ENCODE assay signal across 15 cellular contexts in genomic region chr2:86613515-86613914, GRCh38. TPM values are rescaled to one million over a fixed set of nuclear protein-coding genes. Genes with fewer than 3 reads are reported as not detected.
DNase-seq lines count a peak whose midpoint lies in the region; ATAC-seq and TF ChIP-seq lines count a peak whose summit lies in the region.
"Had no signal": no experiment of that assay in that cellular context is flagged by ENCODE, and none has a peak within 500 bp of the region (broad histone marks: within the 10 kb centered on the region; RNA-seq: fewer than 3 reads in every experiment).

No MANE protein-coding gene starts in this region.

- H3K27me3 ChIP-seq in left ventricle myocardium inferior (ENCODE audit: low read depth): no peaks in the 10 kb centered on the region
- no peaks in the 10 kb centered on the region for H3K27me3 ChIP-seq in CD8-positive, alpha-beta T cell (ENCODE audit: insufficient read depth, low read length)
- H3K27me3 ChIP-seq: BLaER1 treated with 17β-estradiol and CSF1 and Interleukin-3, amounts not matched to agents 10 nM and 100 nM had no signal

- no peaks in the 10 kb centered on the region for H3K9me3 Mint-ChIP-seq in activated CD4-positive, alpha-beta T cell treated with anti-CD3 and anti-CD28 coated beads, Interleukin-2, amount 10 ng/mL, durations not matched to agents 24 days and 14 days
- no peaks in the 10 kb centered on the region for H3K9me3 Mint-ChIP-seq in CD8-positive, alpha-beta T cell
- no peaks in the 10 kb centered on the region for H3K9me3 Mint-ChIP-seq in activated naive CD8-positive, alpha-beta T cell treated with anti-CD3 and anti-CD28 coated beads, Interleukin-2, amount 50 U/mL, for 24 hours
- no peaks in the 10 kb centered on the region for H3K9me3 Mint-ChIP-seq in stimulated activated memory B cell treated with anti-CD40 and anti-IgM and Interleukin-4, amounts not matched to agents 10 μg/mL and 1 μg/mL and 100 μg/mL, for 72 hours

- intact Hi-C loops in activated CD4-positive, alpha-beta T cell treated with anti-CD3 and anti-CD28 coated beads, Interleukin-2, amount 10 ng/mL, durations not matched to agents 24 days and 14 days (cut with micrococcal nuclease): no loop called here
- intact Hi-C loops in left ventricle myocardium inferior (cut with micrococcal nuclease): no loop called here
- intact Hi-C loops in cardiac septum (cut with DNase I): no loop called here
- intact Hi-C loops in CD8-positive, alpha-beta T cell (cut with DNase I, micrococcal nuclease): no loop called here

- H3K27ac ChIP-seq in left ventricle myocardium inferior (replicated peaks): peak overlapping the region; percentile 5
- no peak overlapping the region for H3K27ac ChIP-seq in CD8-positive, alpha-beta T cell (ENCODE audit: low read depth, low read length)
- H3K27ac ChIP-seq: BLaER1 treated with 17β-estradiol and CSF1 and Interleukin-3, amounts not matched to agents 10 nM and 100 nM; GM23248; HL-60 had no signal

- ATAC-seq in CD8-positive, alpha-beta T cell: no peak
- peak; percentile 63 for ATAC-seq in activated naive CD8-positive, alpha-beta T cell treated with anti-CD3 and anti-CD28 coated beads, Interleukin-2, amount 50 U/mL, for 24 hours
- no peak for ATAC-seq in stimulated activated memory B cell treated with anti-CD40 and anti-IgM and Interleukin-4, amounts not matched to agents 10 μg/mL and 1 μg/mL and 100 μg/mL, for 72 hours
- ATAC-seq: GM12878, HCT116 had no signal

- H3K36me3 ChIP-seq in left ventricle myocardium inferior: peaks cover 88% of the 10 kb centered on the region
- H3K36me3 ChIP-seq in CD8-positive, alpha-beta T cell (ENCODE audit: insufficient read depth, low read length): peaks cover 12% of the 10 kb centered on the region

- H3K27ac Mint-ChIP-seq in activated CD4-positive, alpha-beta T cell treated with anti-CD3 and anti-CD28 coated beads, Interleukin-2, amount 10 ng/mL, durations not matched to agents 24 days and 14 days: no peak overlapping the region
- H3K27ac Mint-ChIP-seq in CD8-positive, alpha-beta T cell: peak overlapping the region; percentile 33
- H3K27ac Mint-ChIP-seq in activated naive CD8-positive, alpha-beta T cell treated with anti-CD3 and anti-CD28 coated beads, Interleukin-2, amount 50 U/mL, for 24 hours: no peak overlapping the region
- no peak overlapping the region for H3K27ac Mint-ChIP-seq in stimulated activated memory B cell treated with anti-CD40 and anti-IgM and Interleukin-4, amounts not matched to agents 10 μg/mL and 1 μg/mL and 100 μg/mL, for 72 hours

- peaks cover 19% of the 10 kb centered on the region for H3K4me1 Mint-ChIP-seq in activated CD4-positive, alpha-beta T cell treated with anti-CD3 and anti-CD28 coated beads, Interleukin-2, amount 10 ng/mL, durations not matched to agents 24 days and 14 days
- H3K4me1 Mint-ChIP-seq in CD8-positive, alpha-beta T cell (ENCODE audit: low read depth): peaks cover 55% of the 10 kb centered on the region
- peaks cover 24% of the 10 kb centered on the region for H3K4me1 Mint-ChIP-seq in activated naive CD8-positive, alpha-beta T cell treated with anti-CD3 and anti-CD28 coated beads, Interleukin-2, amount 50 U/mL, for 24 hours
- H3K4me1 Mint-ChIP-seq in stimulated activated memory B cell treated with anti-CD40 and anti-IgM and Interleukin-4, amounts not matched to agents 10 μg/mL and 1 μg/mL and 100 μg/mL, for 72 hours: peaks cover 10% of the 10 kb centered on the region

- peaks cover 51% of the 10 kb centered on the region for H3K4me1 ChIP-seq in left ventricle myocardium inferior
- H3K4me1 ChIP-seq in CD8-positive, alpha-beta T cell (ENCODE audit: insufficient read depth, low read length): no peaks in the 10 kb centered on the region

- POLR2A ChIA-PET in CD8-positive, alpha-beta T cell (lab: Charles Lee): no interaction called here

- no peak overlapping the region for H3K4me3 ChIP-seq in left ventricle myocardium inferior
- H3K4me3 ChIP-seq in CD8-positive, alpha-beta T cell (ENCODE audit: low read depth, low read length): no peak overlapping the region
- H3K4me3 ChIP-seq: BLaER1 treated with 17β-estradiol and CSF1 and Interleukin-3, amounts not matched to agents 10 nM and 100 nM; GM12878; GM23248 had no signal

- H3K36me3 Mint-ChIP-seq in activated CD4-positive, alpha-beta T cell treated with anti-CD3 and anti-CD28 coated beads, Interleukin-2, amount 10 ng/mL, durations not matched to agents 24 days and 14 days (ENCODE audit: low read depth): peaks cover 59% of the 10 kb centered on the region
- H3K36me3 Mint-ChIP-seq in CD8-positive, alpha-beta T cell: peaks cover 75% of the 10 kb centered on the region
- H3K36me3 Mint-ChIP-seq in activated naive CD8-positive, alpha-beta T cell treated with anti-CD3 and anti-CD28 coated beads, Interleukin-2, amount 50 U/mL, for 24 hours (ENCODE audit: low read depth): peaks cover 48% of the 10 kb centered on the region
- peaks cover 53% of the 10 kb centered on the region for H3K36me3 Mint-ChIP-seq in stimulated activated memory B cell treated with anti-CD40 and anti-IgM and Interleukin-4, amounts not matched to agents 10 μg/mL and 1 μg/mL and 100 μg/mL, for 72 hours

- no peak for TF ChIP-seq CTCF in left ventricle myocardium inferior (IDR thresholded peaks at IDR 0.05; ENCODE audit: borderline replicate concordance)
- TF ChIP-seq CTCF in CD8-positive, alpha-beta T cell (IDR thresholded peaks at IDR 0.05): no peak

- no peak overlapping the region for H3K4me3 Mint-ChIP-seq in activated CD4-positive, alpha-beta T cell treated with anti-CD3 and anti-CD28 coated beads, Interleukin-2, amount 10 ng/mL, durations not matched to agents 24 days and 14 days
- H3K4me3 Mint-ChIP-seq in CD8-positive, alpha-beta T cell: no peak overlapping the region
- no peak overlapping the region for H3K4me3 Mint-ChIP-seq in activated naive CD8-positive, alpha-beta T cell treated with anti-CD3 and anti-CD28 coated beads, Interleukin-2, amount 50 U/mL, for 24 hours
- H3K4me3 Mint-ChIP-seq in stimulated activated memory B cell treated with anti-CD40 and anti-IgM and Interleukin-4, amounts not matched to agents 10 μg/mL and 1 μg/mL and 100 μg/mL, for 72 hours: no peak overlapping the region
- H3K4me3 Mint-ChIP-seq: CD4-positive, CD25-positive, alpha-beta regulatory T cell had no signal

- no peaks in the 10 kb centered on the region for H3K27me3 Mint-ChIP-seq in activated CD4-positive, alpha-beta T cell treated with anti-CD3 and anti-CD28 coated beads, Interleukin-2, amount 10 ng/mL, durations not matched to agents 24 days and 14 days
- no peaks in the 10 kb centered on the region for H3K27me3 Mint-ChIP-seq in CD8-positive, alpha-beta T cell (ENCODE audit: low read depth)
- no peaks in the 10 kb centered on the region for H3K27me3 Mint-ChIP-seq in activated naive CD8-positive, alpha-beta T cell treated with anti-CD3 and anti-CD28 coated beads, Interleukin-2, amount 50 U/mL, for 24 hours
- no peaks in the 10 kb centered on the region for H3K27me3 Mint-ChIP-seq in stimulated activated memory B cell treated with anti-CD40 and anti-IgM and Interleukin-4, amounts not matched to agents 10 μg/mL and 1 μg/mL and 100 μg/mL, for 72 hours
- H3K27me3 Mint-ChIP-seq: CD4-positive, CD25-positive, alpha-beta regulatory T cell had no signal

- H3K9me3 ChIP-seq in left ventricle myocardium inferior (replicated peaks): no peaks in the 10 kb centered on the region
- H3K9me3 ChIP-seq in CD8-positive, alpha-beta T cell (ENCODE audit: low read length): no peaks in the 10 kb centered on the region
- H3K9me3 ChIP-seq: BLaER1 treated with 17β-estradiol and CSF1 and Interleukin-3, amounts not matched to agents 10 nM and 100 nM had no signal

- DNase-seq in activated CD4-positive, alpha-beta T cell treated with anti-CD3 and anti-CD28 coated beads, Interleukin-2, amount 10 ng/mL, durations not matched to agents 24 days and 14 days: peak; percentile 48
- DNase-seq in activated CD4-positive, alpha-beta T cell treated with anti-CD3 and anti-CD28 coated beads, Interleukin-2, amount 50 U/mL, for 48 hours: no peak
- DNase-seq in left ventricle myocardium inferior (no peak), cardiac septum (ENCODE audit: low spot score) (no peak)
- no peak for DNase-seq in CD8-positive, alpha-beta T cell
- no peak for DNase-seq in activated naive CD8-positive, alpha-beta T cell treated with anti-CD3 and anti-CD28 coated beads, Interleukin-2, amount 50 U/mL, for 24 hours
- DNase-seq: ACHN; CD4-positive, CD25-positive, alpha-beta regulatory T cell; DMS79; GM23248 had no signal

- CTCF ChIA-PET in CD8-positive, alpha-beta T cell (lab: Charles Lee): interaction anchor here (1.2 kb wide), 1 partner anchor 9 kb away, joined by 3 read pairs; no protein-coding TSS in a partner anchor

RNA-seq across cellular contexts. Expression of gene RNF103, which starts 10.2 kb away (rescaled TPM):
- total RNA-seq in activated CD4-positive, alpha-beta T cell treated with anti-CD3 and anti-CD28 coated beads, Interleukin-2, amount 10 ng/mL, durations not matched to agents 24 days and 14 days: 11.7 and 12.1 TPM in 2 replicates
- total RNA-seq in left ventricle myocardium inferior (40.1 TPM), cardiac septum (63.4 TPM)
- total RNA-seq in CD8-positive, alpha-beta T cell: 100 to 1,000 TPM; 118 to 120 TPM

RNA-seq across cellular contexts. Expression of gene CHMP3, which starts 50.3 kb away (rescaled TPM):
- 28.3 and 29.0 TPM in 2 replicates for total RNA-seq in activated CD4-positive, alpha-beta T cell treated with anti-CD3 and anti-CD28 coated beads, Interleukin-2, amount 10 ng/mL, durations not matched to agents 24 days and 14 days
- total RNA-seq in left ventricle myocardium inferior (149 TPM), cardiac septum (175 TPM)
- total RNA-seq in CD8-positive, alpha-beta T cell: 10 to 100 TPM; 61.0 to 63.2 TPM
